Comparison of ENCODE assay signal across 9 cellular contexts in genomic region chr3:112776000-112776399, GRCh38.
DNase-seq lines count a peak whose midpoint lies in the region; ATAC-seq and TF ChIP-seq lines count a peak whose summit lies in the region.
"Had no signal": no experiment of that assay in that cellular context is flagged by ENCODE, and none has a peak within 500 bp of the region (broad histone marks: within the 10 kb centered on the region; RNA-seq: fewer than 3 reads in every experiment).

No MANE protein-coding gene starts in this region.

- no peak overlapping the region for H4K8ac ChIP-seq in mesenchymal stem cell (ENCODE audit: low read length)

- H3K27me3 ChIP-seq in SU-DHL-6 (ENCODE audit: low read length) (no peaks in the 10 kb centered on the region), mesenchymal stem cell (ENCODE audit: control insufficient read depth in 1 of 2, insufficient read depth in 1 of 2, low read length in 2 of 2) (no peaks in the 10 kb centered on the region)

- peak overlapping the region; percentile 35 for H2AFZ ChIP-seq in SU-DHL-6 (ENCODE audit: low read depth, low read length, severe bottlenecking)
- H2AFZ ChIP-seq in mesenchymal stem cell (ENCODE audit: low read depth, low read length): no peak overlapping the region

- H3K9me2 ChIP-seq in SU-DHL-6 (replicated peaks; ENCODE audit: insufficient read depth, low read length): no peaks in the 10 kb centered on the region

- no peak overlapping the region for H3K27ac ChIP-seq in SU-DHL-6 (ENCODE audit: low read depth, low read length)
- no peak overlapping the region for H3K27ac ChIP-seq in mesenchymal stem cell (ENCODE audit: low read length, poor library complexity, severe bottlenecking)

- no peaks in the 10 kb centered on the region for H3F3A ChIP-seq in SU-DHL-6 (ENCODE audit: insufficient read depth)

- POLR2A ChIA-PET in activated CD8-positive, alpha-beta T cell treated with anti-CD3 and anti-CD28 coated beads, Interleukin-2, amount 10 ng/mL, durations not matched to agents 7 days and 5 days (lab: Charles Lee): interaction anchor here (0.6 to 1.0 kb wide), 2 partner anchors 32 to 142 kb away, joined by 3 read pairs; no protein-coding TSS in a partner anchor

- no peak for TF ChIP-seq CTCF in SU-DHL-6 (IDR thresholded peaks at IDR 0.05; ENCODE audit: insufficient read depth, low read length, poor library complexity, severe bottlenecking)

- no peak overlapping the region for H3K23ac ChIP-seq in mesenchymal stem cell (ENCODE audit: low read length in 2 of 2)

- H2BK120ac ChIP-seq in mesenchymal stem cell (ENCODE audit: low read depth, low read length): no peak overlapping the region

- no peak overlapping the region for H3K27ac Mint-ChIP-seq in activated CD8-positive, alpha-beta T cell treated with anti-CD3 and anti-CD28 coated beads, Interleukin-2, amount 10 ng/mL, durations not matched to agents 7 days and 5 days

- H3K14ac ChIP-seq in mesenchymal stem cell (ENCODE audit: low read length in 2 of 2): no peak overlapping the region

- no peak overlapping the region for H2BK12ac ChIP-seq in mesenchymal stem cell (ENCODE audit: low read length in 2 of 2)

- DNase-seq in EL (peak; percentile 55), mesenchymal stem cell (no peak), DMS79 treated with DMSO at 0.1 percent for 48 hours (lab: John Stamatoyannopoulos, UW) (no peak)
- no peak for DNase-seq in activated CD8-positive, alpha-beta T cell treated with anti-CD3 and anti-CD28 coated beads, Interleukin-2, amount 10 ng/mL, durations not matched to agents 7 days and 5 days

- no peak overlapping the region for H2BK15ac ChIP-seq in mesenchymal stem cell (ENCODE audit: low read depth, poor library complexity, severe bottlenecking)

- ATAC-seq in GM21825 (IDR thresholded peaks at IDR 0.05; ENCODE audit: unreplicated experiment) (peak; percentile 53), GM21526 (IDR thresholded peaks at IDR 0.05; ENCODE audit: low FRiP score, unreplicated experiment) (no peak), HG02852 (IDR thresholded peaks at IDR 0.05; ENCODE audit: unreplicated experiment) (no peak)
- ATAC-seq in activated CD8-positive, alpha-beta T cell treated with anti-CD3 and anti-CD28 coated beads, Interleukin-2, amount 10 ng/mL, durations not matched to agents 7 days and 5 days: no peak

- H4K20me1 ChIP-seq in SU-DHL-6 (ENCODE audit: low read depth, low read length): no peaks in the 10 kb centered on the region

- H2BK5ac ChIP-seq in mesenchymal stem cell (ENCODE audit: low read depth, low read length, poor library complexity, severe bottlenecking): no peak overlapping the region

- H2AK5ac ChIP-seq in mesenchymal stem cell (ENCODE audit: low read length, severe bottlenecking): no peak overlapping the region

- H3K4me1 ChIP-seq in mesenchymal stem cell (ENCODE audit: control insufficient read depth, insufficient read depth, low read depth, low read length): no peaks in the 10 kb centered on the region

- H3K27me3 Mint-ChIP-seq in activated CD8-positive, alpha-beta T cell treated with anti-CD3 and anti-CD28 coated beads, Interleukin-2, amount 10 ng/mL, durations not matched to agents 7 days and 5 days (ENCODE audit: low read depth): peaks cover 12% of the 10 kb centered on the region

- CTCF ChIA-PET in activated CD8-positive, alpha-beta T cell treated with anti-CD3 and anti-CD28 coated beads, Interleukin-2, amount 10 ng/mL, durations not matched to agents 7 days and 5 days (lab: Charles Lee): interaction anchor here (0.7 to 3.1 kb wide), 2 partner anchors 42 to 128 kb away, joined by 3 to 10 read pairs; no protein-coding TSS in a partner anchor

- no peaks in the 10 kb centered on the region for H3K36me3 Mint-ChIP-seq in activated CD8-positive, alpha-beta T cell treated with anti-CD3 and anti-CD28 coated beads, Interleukin-2, amount 10 ng/mL, durations not matched to agents 7 days and 5 days (ENCODE audit: low read depth)
- H3K36me3 Mint-ChIP-seq: brain had no signal

- no peak overlapping the region for H4K91ac ChIP-seq in mesenchymal stem cell (ENCODE audit: low read length)

- no peak overlapping the region for H3K18ac ChIP-seq in mesenchymal stem cell (ENCODE audit: low read depth in 1 of 2, low read length in 2 of 2)

- peaks cover 7% of the 10 kb centered on the region for H3K4me1 Mint-ChIP-seq in activated CD8-positive, alpha-beta T cell treated with anti-CD3 and anti-CD28 coated beads, Interleukin-2, amount 10 ng/mL, durations not matched to agents 7 days and 5 days (ENCODE audit: low read depth)
- H3K4me1 Mint-ChIP-seq: brain had no signal

- no peak overlapping the region for H3K4me3 Mint-ChIP-seq in activated CD8-positive, alpha-beta T cell treated with anti-CD3 and anti-CD28 coated beads, Interleukin-2, amount 10 ng/mL, durations not matched to agents 7 days and 5 days
- H3K4me3 Mint-ChIP-seq: brain had no signal

- no peaks in the 10 kb centered on the region for H3K9me3 Mint-ChIP-seq in activated CD8-positive, alpha-beta T cell treated with anti-CD3 and anti-CD28 coated beads, Interleukin-2, amount 10 ng/mL, durations not matched to agents 7 days and 5 days (ENCODE audit: insufficient read depth)
- H3K9me3 Mint-ChIP-seq: brain had no signal

- H3K4me3 ChIP-seq in SU-DHL-6 (ENCODE audit: insufficient read depth, low read length, poor library complexity, severe bottlenecking) (no peak overlapping the region), mesenchymal stem cell (ENCODE audit: insufficient read depth in 1 of 2, low read depth in 1 of 2, low read length in 2 of 2) (no peak overlapping the region)

- no peak overlapping the region for H3K4ac ChIP-seq in mesenchymal stem cell (ENCODE audit: low read depth in 1 of 2, low read length in 2 of 2)

- H3K4me2 ChIP-seq in SU-DHL-6 (ENCODE audit: low read depth, low read length, poor library complexity, severe bottlenecking) (peak overlapping the region; percentile 5), mesenchymal stem cell (ENCODE audit: low read length, poor library complexity, severe bottlenecking) (no peak overlapping the region)

- no peaks in the 10 kb centered on the region for H3K79me1 ChIP-seq in mesenchymal stem cell (replicated peaks; ENCODE audit: low read length, poor library complexity, severe bottlenecking)

- 84% methylated on average over 2 of the region's 2 CpGs for WGBS in mesenchymal stem cell

- H3K9ac ChIP-seq in SU-DHL-6 (ENCODE audit: low read length) (no peak overlapping the region), mesenchymal stem cell (ENCODE audit: low read length) (peak overlapping the region; percentile 76)

- H3K9me3 ChIP-seq in SU-DHL-6 (ENCODE audit: insufficient read depth, low read length) (no peaks in the 10 kb centered on the region), mesenchymal stem cell (ENCODE audit: control insufficient read depth, low read length) (no peaks in the 10 kb centered on the region)

- H3K36me3 ChIP-seq in SU-DHL-6 (ENCODE audit: low read length) (no peaks in the 10 kb centered on the region), mesenchymal stem cell (ENCODE audit: control insufficient read depth in 1 of 2, insufficient read depth in 2 of 2, low read depth in 1 of 2, low read length in 2 of 2) (no peaks in the 10 kb centered on the region)

- H3K79me2 ChIP-seq in SU-DHL-6 (ENCODE audit: insufficient read depth, low read length): no peaks in the 10 kb centered on the region
